In the genomic region with DNA sequence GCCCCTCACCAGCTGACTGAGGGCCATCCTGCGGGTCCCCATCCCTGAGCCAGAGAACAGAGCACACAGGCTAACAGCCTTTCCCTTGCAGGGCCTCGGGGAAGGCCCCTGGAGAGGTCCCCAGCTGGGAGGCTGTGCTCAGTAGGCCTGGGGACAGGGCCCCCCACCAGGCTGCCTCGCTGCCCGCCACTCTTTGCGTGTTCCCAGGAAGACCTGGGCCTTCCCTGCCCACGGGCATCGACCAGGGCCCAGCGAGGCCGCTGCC, we compare ENCODE assay signal across 8 cellular contexts. TPM values are rescaled to one million over a fixed set of nuclear protein-coding genes. Genes with fewer than 3 reads are reported as not detected.
A peak's percentile ranks its signal among the peaks of the same experiment; 100 is the strongest.
DNase-seq lines count a peak whose midpoint lies in the region; ATAC-seq and TF ChIP-seq lines count a peak whose summit lies in the region.

No MANE protein-coding gene starts in this region.

- no peak for TF ChIP-seq CTCF in mucosa of descending colon (IDR thresholded peaks at IDR 0.05)

- H3K4me3 ChIP-seq in mucosa of descending colon (peak overlapping the region; percentile 34), thymus (ENCODE audit: low read length) (peak overlapping the region; percentile 56)

- peaks cover 14% of the 10 kb centered on the region for H3K4me1 ChIP-seq in mucosa of descending colon (ENCODE audit: low read depth)
- H3K4me1 ChIP-seq in thymus (ENCODE audit: control insufficient read depth, insufficient read depth, low read length) = peaks cover 6% of the 10 kb centered on the region

- no peak for DNase-seq in activated CD4-positive, alpha-beta T cell treated with anti-CD3 and anti-CD28 coated beads, Interleukin-2, amount 10 ng/mL, durations not matched to agents 24 days and 14 days
- DNase-seq in activated CD4-positive, alpha-beta T cell treated with anti-CD3 and anti-CD28 coated beads for 48 hours = no peak
- no peak for DNase-seq in central memory CD8-positive, alpha-beta T cell (ENCODE audit: low spot score in 2 of 2)
- no peak for DNase-seq in mucosa of descending colon
- DNase-seq in dedifferentiated amniotic fluid mesenchymal stem cell (ENCODE audit: extremely low spot score) = no peak
- no peak for DNase-seq in HPDE6-E6E7 (ENCODE audit: extremely low spot score)
- no peak for DNase-seq in occipital lobe (lab: John Stamatoyannopoulos, UW)

- H3K4me3 Mint-ChIP-seq in activated CD4-positive, alpha-beta T cell treated with anti-CD3 and anti-CD28 coated beads, Interleukin-2, amount 10 ng/mL, durations not matched to agents 24 days and 14 days = peak overlapping the region; percentile 67
- peak overlapping the region; percentile 85 for H3K4me3 Mint-ChIP-seq in central memory CD8-positive, alpha-beta T cell

- H3K9me3 Mint-ChIP-seq in activated CD4-positive, alpha-beta T cell treated with anti-CD3 and anti-CD28 coated beads, Interleukin-2, amount 10 ng/mL, durations not matched to agents 24 days and 14 days = no peaks in the 10 kb centered on the region
- H3K9me3 Mint-ChIP-seq in central memory CD8-positive, alpha-beta T cell = no peaks in the 10 kb centered on the region

- no peaks in the 10 kb centered on the region for H3K9me3 ChIP-seq in mucosa of descending colon
- H3K9me3 ChIP-seq in thymus (ENCODE audit: control insufficient read depth) = no peaks in the 10 kb centered on the region

- peaks cover 5% of the 10 kb centered on the region for H3K4me1 Mint-ChIP-seq in activated CD4-positive, alpha-beta T cell treated with anti-CD3 and anti-CD28 coated beads, Interleukin-2, amount 10 ng/mL, durations not matched to agents 24 days and 14 days
- H3K4me1 Mint-ChIP-seq in central memory CD8-positive, alpha-beta T cell = peaks cover 7% of the 10 kb centered on the region

- peaks cover 2% of the 10 kb centered on the region for H3K27me3 ChIP-seq in thymus (ENCODE audit: control insufficient read depth, insufficient read depth)

- H3K27me3 Mint-ChIP-seq in activated CD4-positive, alpha-beta T cell treated with anti-CD3 and anti-CD28 coated beads, Interleukin-2, amount 10 ng/mL, durations not matched to agents 24 days and 14 days = peaks cover 43% of the 10 kb centered on the region
- H3K27me3 Mint-ChIP-seq in central memory CD8-positive, alpha-beta T cell = peaks cover 21% of the 10 kb centered on the region

- no peak for ATAC-seq in central memory CD8-positive, alpha-beta T cell (replicated peaks; ENCODE audit: extremely low read depth, poor library complexity, severe bottlenecking)
- no peak for ATAC-seq in mucosa of descending colon

- H3K36me3 Mint-ChIP-seq in activated CD4-positive, alpha-beta T cell treated with anti-CD3 and anti-CD28 coated beads, Interleukin-2, amount 10 ng/mL, durations not matched to agents 24 days and 14 days (ENCODE audit: low read depth) = no peaks in the 10 kb centered on the region
- H3K36me3 Mint-ChIP-seq in central memory CD8-positive, alpha-beta T cell (ENCODE audit: insufficient read depth) = peaks cover 6% of the 10 kb centered on the region

- H3K27ac Mint-ChIP-seq in activated CD4-positive, alpha-beta T cell treated with anti-CD3 and anti-CD28 coated beads, Interleukin-2, amount 10 ng/mL, durations not matched to agents 24 days and 14 days = no peak overlapping the region
- peak overlapping the region; percentile 35 for H3K27ac Mint-ChIP-seq in central memory CD8-positive, alpha-beta T cell (ENCODE audit: low read depth)

- H3K36me3 ChIP-seq in mucosa of descending colon (ENCODE audit: low read depth) = no peaks in the 10 kb centered on the region
- no peaks in the 10 kb centered on the region for H3K36me3 ChIP-seq in thymus (ENCODE audit: control insufficient read depth, insufficient read depth)

- WGBS in thymus = 59% methylated on average over 9 of the region's 9 CpGs

- H3K27ac ChIP-seq in thymus (ENCODE audit: low read depth) = no peak overlapping the region

- intact Hi-C loops in activated CD4-positive, alpha-beta T cell treated with anti-CD3 and anti-CD28 coated beads, Interleukin-2, amount 10 ng/mL, durations not matched to agents 24 days and 14 days (cut with micrococcal nuclease) = no loop called here
- intact Hi-C loops in mucosa of descending colon (cut with DNase I, micrococcal nuclease) = no loop called here

RNA-seq across cellular contexts. Expression of a gene that starts 0.8 kb away (rescaled TPM):
- 0.17 TPM in 1 of 2 replicates, not detected in the other for total RNA-seq in activated CD4-positive, alpha-beta T cell treated with anti-CD3 and anti-CD28 coated beads, Interleukin-2, amount 10 ng/mL, durations not matched to agents 24 days and 14 days
- 10 to 100 TPM; 29.9 to 56.9 (median 47.4) TPM for total RNA-seq in mucosa of descending colon
- 9.9 TPM for polyA plus RNA-seq in thymus
- total RNA-seq in occipital lobe = 13.7 TPM

RNA-seq across cellular contexts. Expression of a gene that starts 15.7 kb away (rescaled TPM):
- total RNA-seq in activated CD4-positive, alpha-beta T cell treated with anti-CD3 and anti-CD28 coated beads, Interleukin-2, amount 10 ng/mL, durations not matched to agents 24 days and 14 days = 1.4 and 1.8 TPM in 2 replicates
- total RNA-seq in mucosa of descending colon = 10 to 100 TPM in 1 of 3 donors, 1 to 10 TPM in 2; 2.2 to 14.0 (median 3.1) TPM
- polyA plus RNA-seq in thymus = 1.4 TPM
- 4.5 TPM for total RNA-seq in occipital lobe

RNA-seq across cellular contexts. Expression of a gene that starts 36.1 kb away (rescaled TPM):
- not detected in 2 replicates for total RNA-seq in activated CD4-positive, alpha-beta T cell treated with anti-CD3 and anti-CD28 coated beads, Interleukin-2, amount 10 ng/mL, durations not matched to agents 24 days and 14 days
- total RNA-seq in mucosa of descending colon = 1 to 10 TPM in 2 of 3 donors, under 1 TPM in 1; 0.38 to 2.8 (median 1.5) TPM
- 0.05 TPM for polyA plus RNA-seq in thymus
- not detected for total RNA-seq in occipital lobe

RNA-seq across cellular contexts. Expression of a gene that starts 40.7 kb away (rescaled TPM):
- total RNA-seq in activated CD4-positive, alpha-beta T cell treated with anti-CD3 and anti-CD28 coated beads, Interleukin-2, amount 10 ng/mL, durations not matched to agents 24 days and 14 days = 73.3 and 74.3 TPM in 2 replicates
- 10 to 100 TPM; 24.7 to 32.9 (median 25.4) TPM for total RNA-seq in mucosa of descending colon
- 40.9 TPM for polyA plus RNA-seq in thymus
- total RNA-seq in occipital lobe = 8.0 TPM

RNA-seq across cellular contexts. Expression of a gene that starts 47.7 kb away (rescaled TPM):
- not detected in 2 replicates for total RNA-seq in activated CD4-positive, alpha-beta T cell treated with anti-CD3 and anti-CD28 coated beads, Interleukin-2, amount 10 ng/mL, durations not matched to agents 24 days and 14 days
- total RNA-seq in mucosa of descending colon = 100 to 1,000 TPM in 1 of 3 donors, 10 to 100 TPM in 2; 15.3 to 135 (median 54.0) TPM
- polyA plus RNA-seq in thymus = 0.23 TPM
- not detected for total RNA-seq in occipital lobe

Comparison
In these comparisons a context has a peak if more than half of its experiments do, and no peak if none do; other contexts are left out.
1. RNA of a gene that starts 0.8 kb away (total RNA-seq): 29.9 to 56.9 TPM in mucosa of descending colon and 13.7 TPM in occipital lobe (single experiment); 0.17 TPM in activated CD4-positive, alpha-beta T cell treated with anti-CD3 and anti-CD28 coated beads, Interleukin-2, amount 10 ng/mL, durations not matched to agents 24 days and 14 days; every median in the first group is over 10 times any median in the second.